Comparison of ENCODE assay signal across 9 cellular contexts in the genomic region with DNA sequence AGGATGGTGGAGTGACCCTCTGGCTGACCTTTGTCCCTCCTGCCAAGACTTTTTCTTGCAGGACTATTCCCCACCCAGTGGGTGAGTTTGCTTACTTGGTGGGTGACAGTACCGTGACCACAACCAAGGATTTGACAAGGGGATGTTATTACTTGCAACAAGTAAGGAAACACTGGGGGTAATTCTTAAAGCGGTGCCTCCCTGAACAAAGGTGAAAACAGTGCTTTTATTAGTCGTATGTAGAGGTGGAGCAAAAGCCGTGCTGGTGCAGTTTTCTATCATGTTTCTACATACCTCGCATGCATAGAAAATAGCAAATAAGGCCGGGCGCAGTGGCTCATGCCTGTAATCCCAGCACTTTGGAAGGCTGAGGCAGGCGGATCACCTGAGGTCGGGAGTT. TPM values are rescaled to one million over a fixed set of nuclear protein-coding genes. Genes with fewer than 3 reads are reported as not detected.
DNase-seq lines count a peak whose midpoint lies in the region; ATAC-seq, FAIRE-seq and TF ChIP-seq lines count a peak whose summit lies in the region.
"Had no signal": no experiment of that assay in that cellular context is flagged by ENCODE, and none has a peak within 500 bp of the region (broad histone marks: within the 10 kb centered on the region; RNA-seq: fewer than 3 reads in every experiment).

No MANE protein-coding gene starts in this region.

- no peaks in the 10 kb centered on the region for H3K36me3 ChIP-seq in CD4-positive, CD25-positive, alpha-beta regulatory T cell (ENCODE audit: control insufficient read depth, insufficient read depth, low read length)
- H3K36me3 ChIP-seq in mucosa of stomach (ENCODE audit: control insufficient read depth, insufficient read depth, low read length) = no peaks in the 10 kb centered on the region

- H3K27ac Mint-ChIP-seq in CD4-positive, CD25-positive, alpha-beta regulatory T cell = peak overlapping the region; percentile 86 to 91 (median 90)
- H3K27ac Mint-ChIP-seq in activated naive CD8-positive, alpha-beta T cell = no peak overlapping the region
- H3K27ac Mint-ChIP-seq in chondrocyte (ENCODE audit: unreplicated experiment) = no peak overlapping the region

- H3K36me3 Mint-ChIP-seq in CD4-positive, CD25-positive, alpha-beta regulatory T cell = no peaks in the 10 kb centered on the region
- no peaks in the 10 kb centered on the region for H3K36me3 Mint-ChIP-seq in activated naive CD8-positive, alpha-beta T cell
- H3K36me3 Mint-ChIP-seq in chondrocyte (ENCODE audit: low read depth) = no peaks in the 10 kb centered on the region

- H3K4me3 Mint-ChIP-seq in CD4-positive, CD25-positive, alpha-beta regulatory T cell = peak overlapping the region; percentile 2 to 89 (median 87)
- H3K4me3 Mint-ChIP-seq in activated naive CD8-positive, alpha-beta T cell = peak overlapping the region; percentile 89
- H3K4me3 Mint-ChIP-seq in chondrocyte (ENCODE audit: unreplicated experiment) = no peak overlapping the region

- peaks cover 8% of the 10 kb centered on the region for H3K4me1 ChIP-seq in CD4-positive, CD25-positive, alpha-beta regulatory T cell (ENCODE audit: control insufficient read depth, insufficient read depth, low read length, poor library complexity, severe bottlenecking)
- H3K4me1 ChIP-seq in mucosa of stomach (ENCODE audit: control insufficient read depth, insufficient read depth, low read length) = peaks cover 14% of the 10 kb centered on the region

- CTCF ChIA-PET in HEK293T (lab: Yijun Ruan, JAX) = no interaction called here

- POLR2A ChIA-PET in HEK293T (lab: Yijun Ruan, JAX) = no interaction called here

- H3K27ac ChIP-seq in CD4-positive, CD25-positive, alpha-beta regulatory T cell (ENCODE audit: insufficient read depth, low read length, poor library complexity, severe bottlenecking) = peak overlapping the region; percentile 58

- peaks cover 0 to 1% (median 0%) of the 10 kb centered on the region in 7 donors for H3K9me3 Mint-ChIP-seq in CD4-positive, CD25-positive, alpha-beta regulatory T cell
- H3K9me3 Mint-ChIP-seq in activated naive CD8-positive, alpha-beta T cell (ENCODE audit: low read depth) = no peaks in the 10 kb centered on the region
- H3K9me3 Mint-ChIP-seq in chondrocyte (ENCODE audit: low read depth) = no peaks in the 10 kb centered on the region

- DNase-seq in CD4-positive, CD25-positive, alpha-beta regulatory T cell = no peak
- DNase-seq in GM19239 (ENCODE audit: insufficient read length, low spot score) (no peak), HEK293T (ENCODE audit: extremely low spot score) (no peak), head of caudate nucleus (no peak), NCI-H774 (lab: John Stamatoyannopoulos, UW) (no peak), chondrocyte (ENCODE audit: low spot score) (no peak)
- DNase-seq: NCI-H1694 had no signal

- no peak for ATAC-seq in CD4-positive, CD25-positive, alpha-beta regulatory T cell (ENCODE audit: low read depth in 2 of 2)

- no peaks in the 10 kb centered on the region for H3K27me3 ChIP-seq in CD4-positive, CD25-positive, alpha-beta regulatory T cell (ENCODE audit: control insufficient read depth, insufficient read depth, low read length)
- no peaks in the 10 kb centered on the region for H3K27me3 ChIP-seq in mucosa of stomach (ENCODE audit: control insufficient read depth, insufficient read depth, low read length)

- TF ChIP-seq CTCF in chondrocyte (IDR thresholded peaks at IDR 0.05) = no peak

- peak overlapping the region; percentile 72 for H3K9ac ChIP-seq in mucosa of stomach (ENCODE audit: low read length)

- H3K27me3 Mint-ChIP-seq in CD4-positive, CD25-positive, alpha-beta regulatory T cell = no peaks in the 10 kb centered on the region
- H3K27me3 Mint-ChIP-seq in activated naive CD8-positive, alpha-beta T cell = no peaks in the 10 kb centered on the region
- peaks cover 4% of the 10 kb centered on the region for H3K27me3 Mint-ChIP-seq in chondrocyte (ENCODE audit: low read depth)

- H3K4me1 Mint-ChIP-seq in CD4-positive, CD25-positive, alpha-beta regulatory T cell = peaks cover 0 to 10% (median 4%) of the 10 kb centered on the region in 4 donors
- H3K4me1 Mint-ChIP-seq in activated naive CD8-positive, alpha-beta T cell (ENCODE audit: low read depth) = peaks cover 7% of the 10 kb centered on the region
- no peaks in the 10 kb centered on the region for H3K4me1 Mint-ChIP-seq in chondrocyte (ENCODE audit: low read depth)

- peak overlapping the region; percentile 60 for H3K4me3 ChIP-seq in CD4-positive, CD25-positive, alpha-beta regulatory T cell (ENCODE audit: low read depth, low read length)
- H3K4me3 ChIP-seq in mucosa of stomach (ENCODE audit: low read length) = peak overlapping the region; percentile 61

- intact Hi-C loops in head of caudate nucleus (cut with DNase I) = no loop called here

- no peaks in the 10 kb centered on the region for H3K9me3 ChIP-seq in CD4-positive, CD25-positive, alpha-beta regulatory T cell (ENCODE audit: control insufficient read depth in 2 of 2, low read length in 2 of 2)
- H3K9me3 ChIP-seq in mucosa of stomach (ENCODE audit: control insufficient read depth, low read length) = no peaks in the 10 kb centered on the region

- peak; percentile 47 for FAIRE-seq in GM19239 (lab: Jason Lieb, UNC)

TF ChIP-seq in HEK293T, 16 proteins besides CTCF, POLR2A, EP300 and RAD21:
- no peak for TF ChIP-seq SUZ12 (IDR thresholded peaks at IDR 0.05)
- no peak for TF ChIP-seq TARDBP (IDR thresholded peaks at IDR 0.05)
- TF ChIP-seq NFRKB (IDR thresholded peaks at IDR 0.05) = no peak
- no peak for TF ChIP-seq BHLHE40 (IDR thresholded peaks at IDR 0.05; ENCODE audit: borderline replicate concordance)
- TF ChIP-seq CTBP1 (IDR thresholded peaks at IDR 0.05; ENCODE audit: borderline replicate concordance) = no peak
- TF ChIP-seq LEF1 (IDR thresholded peaks at IDR 0.05; ENCODE audit: borderline replicate concordance) = no peak
- no peak for TF ChIP-seq HDGF (IDR thresholded peaks at IDR 0.05; ENCODE audit: borderline replicate concordance)
- no peak for TF ChIP-seq FOXA1 (IDR thresholded peaks at IDR 0.05)
- no peak for TF ChIP-seq ARNT (IDR thresholded peaks at IDR 0.05)
- TF ChIP-seq L3MBTL2 (conservative IDR thresholded peaks at IDR 0.05) = no peak
- TF ChIP-seq ELF4 (IDR thresholded peaks at IDR 0.05) = no peak
- no peak for TF ChIP-seq PKNOX1 (IDR thresholded peaks at IDR 0.05)
- no peak for TF ChIP-seq FOXK2 (IDR thresholded peaks at IDR 0.05)
- no peak for TF ChIP-seq SP1 (IDR thresholded peaks at IDR 0.05)
TF ChIP-seq in HEK293T: peak in this region for 0.

RNA-seq across cellular contexts. Expression of gene KDM4C, which starts 41.0 kb away (rescaled TPM):
- total RNA-seq in CD4-positive, CD25-positive, alpha-beta regulatory T cell = 99.0 TPM
- polyA plus RNA-seq in CD4-positive, CD25-positive, alpha-beta regulatory T cell = 10 to 100 TPM; 27.9 to 32.8 (median 30.0) TPM
- total RNA-seq in chondrocyte = 18.1 to 24.3 TPM (median 21.5 TPM) in 3 replicates

Comparison
In these comparisons a context has a peak if more than half of its experiments do, and no peak if none do; other contexts are left out.
1. H3K27ac Mint-ChIP-seq: peak in CD4-positive, CD25-positive, alpha-beta regulatory T cell (3 of 3); none in activated naive CD8-positive, alpha-beta T cell (single experiment) and chondrocyte (single experiment).